ENCODE assay signal across 12 cellular contexts in genomic region chr3:188433526-188433855, GRCh38.
A peak's percentile ranks its signal among the peaks of the same experiment; 100 is the strongest.
DNase-seq lines count a peak whose midpoint lies in the region; ATAC-seq and TF ChIP-seq lines count a peak whose summit lies in the region.
"Had no signal": no experiment of that assay in that cellular context is flagged by ENCODE, and none has a peak within 500 bp of the region (broad histone marks: within the 10 kb centered on the region; RNA-seq: fewer than 3 reads in every experiment).

No MANE protein-coding gene starts in this region.

- TF ChIP-seq CTCF in fibroblast of pulmonary artery (IDR thresholded peaks at IDR 0.05; ENCODE audit: low read length, missing control alignments) = no peak

- H3K4me3 Mint-ChIP-seq in activated CD4-positive, alpha-beta memory T cell treated with anti-CD3 and anti-CD28 coated beads, Interleukin-2, amount 10 ng/mL, durations not matched to agents 7 days and 5 days = peak overlapping the region; percentile 39
- no peak overlapping the region for H3K4me3 Mint-ChIP-seq in activated CD4-positive, alpha-beta memory T cell treated with anti-CD3 and anti-CD28 coated beads for 36 hours
- peak overlapping the region; percentile 53 for H3K4me3 Mint-ChIP-seq in stimulated activated effector memory CD8-positive, alpha-beta T cell treated with anti-CD3 and anti-CD28 coated beads, Interleukin-12 subunit alpha, Interleukin-12 subunit beta, amount 100 ng/mL, for 72 hours

- peak overlapping the region; percentile 60 for H3K27ac Mint-ChIP-seq in activated CD4-positive, alpha-beta memory T cell treated with anti-CD3 and anti-CD28 coated beads, Interleukin-2, amount 10 ng/mL, durations not matched to agents 7 days and 5 days
- no peak overlapping the region for H3K27ac Mint-ChIP-seq in activated CD4-positive, alpha-beta memory T cell treated with anti-CD3 and anti-CD28 coated beads for 36 hours
- peak overlapping the region; percentile 89 for H3K27ac Mint-ChIP-seq in stimulated activated effector memory CD8-positive, alpha-beta T cell treated with anti-CD3 and anti-CD28 coated beads, Interleukin-12 subunit alpha, Interleukin-12 subunit beta, amount 100 ng/mL, for 72 hours

- POLR2A ChIA-PET in activated CD4-positive, alpha-beta memory T cell treated with anti-CD3 and anti-CD28 coated beads, Interleukin-2, amount 10 ng/mL, durations not matched to agents 7 days and 5 days (lab: Charles Lee) = interaction anchor here (0.6 to 1.3 kb wide), 3 partner anchors 12 to 1893 kb away, joined by 4 to 5 read pairs (median 5); partner anchors contain the start of gene LPP
- POLR2A ChIA-PET in activated CD4-positive, alpha-beta memory T cell treated with anti-CD3 and anti-CD28 coated beads for 36 hours (lab: Charles Lee) = interaction anchor here (0.5 kb wide), 1 partner anchor 275 kb away, joined by 3 read pairs; no protein-coding TSS in a partner anchor

- peak overlapping the region; percentile 8 for H3K4me3 ChIP-seq in fibroblast of pulmonary artery (replicated peaks; ENCODE audit: low read depth, low read length)

- intact Hi-C loops in activated CD4-positive, alpha-beta memory T cell treated with anti-CD3 and anti-CD28 coated beads for 36 hours (cut with micrococcal nuclease) = no loop called here

- H3K9me3 Mint-ChIP-seq in activated CD4-positive, alpha-beta memory T cell treated with anti-CD3 and anti-CD28 coated beads, Interleukin-2, amount 10 ng/mL, durations not matched to agents 7 days and 5 days = peaks cover 3% of the 10 kb centered on the region
- H3K9me3 Mint-ChIP-seq in activated CD4-positive, alpha-beta memory T cell treated with anti-CD3 and anti-CD28 coated beads for 36 hours = no peaks in the 10 kb centered on the region
- no peaks in the 10 kb centered on the region for H3K9me3 Mint-ChIP-seq in stimulated activated effector memory CD8-positive, alpha-beta T cell treated with anti-CD3 and anti-CD28 coated beads, Interleukin-12 subunit alpha, Interleukin-12 subunit beta, amount 100 ng/mL, for 72 hours

- ATAC-seq in SK-N-SH treated with all-trans-retinoic acid at 6 μM for 48 hours (peak; percentile 5; the same call in 2 of the 3 replicates), HG03159 (IDR thresholded peaks at IDR 0.05; ENCODE audit: unreplicated experiment) (no peak)
- ATAC-seq in stimulated activated effector memory CD8-positive, alpha-beta T cell treated with anti-CD3 and anti-CD28 coated beads, Interleukin-12 subunit alpha, Interleukin-12 subunit beta, amount 100 ng/mL, for 72 hours = no peak

- peaks cover 43% of the 10 kb centered on the region for H3K4me1 Mint-ChIP-seq in activated CD4-positive, alpha-beta memory T cell treated with anti-CD3 and anti-CD28 coated beads, Interleukin-2, amount 10 ng/mL, durations not matched to agents 7 days and 5 days
- peaks cover 33% of the 10 kb centered on the region for H3K4me1 Mint-ChIP-seq in activated CD4-positive, alpha-beta memory T cell treated with anti-CD3 and anti-CD28 coated beads for 36 hours (ENCODE audit: low read depth)
- H3K4me1 Mint-ChIP-seq in stimulated activated effector memory CD8-positive, alpha-beta T cell treated with anti-CD3 and anti-CD28 coated beads, Interleukin-12 subunit alpha, Interleukin-12 subunit beta, amount 100 ng/mL, for 72 hours = peaks cover 45% of the 10 kb centered on the region

- no peaks in the 10 kb centered on the region for H3K27me3 Mint-ChIP-seq in activated CD4-positive, alpha-beta memory T cell treated with anti-CD3 and anti-CD28 coated beads, Interleukin-2, amount 10 ng/mL, durations not matched to agents 7 days and 5 days
- no peaks in the 10 kb centered on the region for H3K27me3 Mint-ChIP-seq in activated CD4-positive, alpha-beta memory T cell treated with anti-CD3 and anti-CD28 coated beads for 36 hours

- peaks cover 34% of the 10 kb centered on the region for H3K36me3 Mint-ChIP-seq in activated CD4-positive, alpha-beta memory T cell treated with anti-CD3 and anti-CD28 coated beads, Interleukin-2, amount 10 ng/mL, durations not matched to agents 7 days and 5 days (ENCODE audit: low read depth)
- peaks cover 3% of the 10 kb centered on the region for H3K36me3 Mint-ChIP-seq in activated CD4-positive, alpha-beta memory T cell treated with anti-CD3 and anti-CD28 coated beads for 36 hours
- H3K36me3 Mint-ChIP-seq in stimulated activated effector memory CD8-positive, alpha-beta T cell treated with anti-CD3 and anti-CD28 coated beads, Interleukin-12 subunit alpha, Interleukin-12 subunit beta, amount 100 ng/mL, for 72 hours = peaks cover 15% of the 10 kb centered on the region

- CTCF ChIA-PET in activated CD4-positive, alpha-beta memory T cell treated with anti-CD3 and anti-CD28 coated beads, Interleukin-2, amount 10 ng/mL, durations not matched to agents 7 days and 5 days (lab: Charles Lee) = interaction anchor here (1.1 to 1.4 kb wide), 2 partner anchors 609 to 693 kb away, joined by 3 to 7 read pairs; no protein-coding TSS in a partner anchor
- CTCF ChIA-PET in activated CD4-positive, alpha-beta memory T cell treated with anti-CD3 and anti-CD28 coated beads for 36 hours (lab: Charles Lee) = no interaction called here

- DNase-seq in activated CD4-positive, alpha-beta memory T cell treated with anti-CD3 and anti-CD28 coated beads, Interleukin-2, amount 10 ng/mL, durations not matched to agents 7 days and 5 days = no peak
- DNase-seq in activated CD4-positive, alpha-beta memory T cell treated with anti-CD3 and anti-CD28 coated beads for 36 hours = no peak
- no peak for DNase-seq in fibroblast of pulmonary artery (ENCODE audit: low read depth)
- DNase-seq in stimulated activated effector memory CD8-positive, alpha-beta T cell treated with anti-CD3 and anti-CD28 coated beads, Interleukin-12 subunit alpha, Interleukin-12 subunit beta, amount 100 ng/mL, for 72 hours (ENCODE audit: low spot score in 2 of 2) = no peak
- DNase-seq in NCI-H524 treated with DMSO at 0.1 percent for 48 hours (lab: John Stamatoyannopoulos, UW) = no peak
- DNase-seq in DMS 273 (lab: John Stamatoyannopoulos, UW; ENCODE audit: unreplicated experiment) = no peak
- DNase-seq: activated CD8-positive, alpha-beta memory T cell treated with anti-CD3 and anti-CD28 coated beads for 24 hours; H7; left colon; SHP77 had no signal

TF ChIP-seq in SK-N-SH treated with all-trans-retinoic acid at 6 μM for 48 hours, 23 proteins besides CTCF, POLR2A, EP300 and RAD21 (continues in another document):
- TF ChIP-seq CSRNP3 (CRISPR knock-in tag; IDR thresholded peaks at IDR 0.05) (no peak), ISL1 (CRISPR knock-in tag; IDR thresholded peaks at IDR 0.05) (no peak), TOX (CRISPR knock-in tag; IDR thresholded peaks at IDR 0.05; ENCODE audit: borderline replicate concordance) (no peak), CSDC2 (CRISPR knock-in tag; IDR thresholded peaks at IDR 0.05) (no peak), ZNF565 (CRISPR knock-in tag; conservative IDR thresholded peaks at IDR 0.05; ENCODE audit: low read depth) (no peak), ZNF8 (CRISPR knock-in tag; IDR thresholded peaks at IDR 0.05) (no peak), ZFP30 (CRISPR knock-in tag; IDR thresholded peaks at IDR 0.05) (no peak), OSR1 (CRISPR knock-in tag; IDR thresholded peaks at IDR 0.05) (no peak), ZC3H10 (CRISPR knock-in tag; IDR thresholded peaks at IDR 0.05) (no peak), PPARA (CRISPR knock-in tag; IDR thresholded peaks at IDR 0.05; ENCODE audit: borderline replicate concordance) (no peak), BACH2 (CRISPR knock-in tag; IDR thresholded peaks at IDR 0.05; ENCODE audit: borderline replicate concordance) (no peak), ZFP3 (CRISPR knock-in tag; IDR thresholded peaks at IDR 0.05) (no peak), ARNTL (CRISPR knock-in tag; IDR thresholded peaks at IDR 0.05; ENCODE audit: borderline replicate concordance, low read depth) (no peak), ESRRG (CRISPR knock-in tag; IDR thresholded peaks at IDR 0.05) (no peak), GLIS3 (CRISPR knock-in tag; IDR thresholded peaks at IDR 0.05) (no peak)
- TF ChIP-seq, protein P1, sequence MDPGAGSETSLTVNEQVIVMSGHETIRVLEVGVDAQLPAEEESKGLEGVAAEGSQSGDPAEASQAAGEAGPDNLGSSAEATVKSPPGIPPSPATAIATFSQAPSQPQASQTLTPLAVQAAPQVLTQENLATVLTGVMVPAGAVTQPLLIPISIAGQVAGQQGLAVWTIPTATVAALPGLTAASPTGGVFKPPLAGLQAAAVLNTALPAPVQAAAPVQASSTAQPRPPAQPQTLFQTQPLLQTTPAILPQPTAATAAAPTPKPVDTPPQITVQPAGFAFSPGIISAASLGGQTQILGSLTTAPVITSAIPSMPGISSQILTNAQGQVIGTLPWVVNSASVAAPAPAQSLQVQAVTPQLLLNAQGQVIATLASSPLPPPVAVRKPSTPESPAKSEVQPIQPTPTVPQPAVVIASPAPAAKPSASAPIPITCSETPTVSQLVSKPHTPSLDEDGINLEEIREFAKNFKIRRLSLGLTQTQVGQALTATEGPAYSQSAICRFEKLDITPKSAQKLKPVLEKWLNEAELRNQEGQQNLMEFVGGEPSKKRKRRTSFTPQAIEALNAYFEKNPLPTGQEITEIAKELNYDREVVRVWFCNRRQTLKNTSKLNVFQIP (CRISPR knock-in tag; IDR thresholded peaks at IDR 0.05; ENCODE audit: borderline replicate concordance, low read depth) = no peak
- TF ChIP-seq, protein P2, sequence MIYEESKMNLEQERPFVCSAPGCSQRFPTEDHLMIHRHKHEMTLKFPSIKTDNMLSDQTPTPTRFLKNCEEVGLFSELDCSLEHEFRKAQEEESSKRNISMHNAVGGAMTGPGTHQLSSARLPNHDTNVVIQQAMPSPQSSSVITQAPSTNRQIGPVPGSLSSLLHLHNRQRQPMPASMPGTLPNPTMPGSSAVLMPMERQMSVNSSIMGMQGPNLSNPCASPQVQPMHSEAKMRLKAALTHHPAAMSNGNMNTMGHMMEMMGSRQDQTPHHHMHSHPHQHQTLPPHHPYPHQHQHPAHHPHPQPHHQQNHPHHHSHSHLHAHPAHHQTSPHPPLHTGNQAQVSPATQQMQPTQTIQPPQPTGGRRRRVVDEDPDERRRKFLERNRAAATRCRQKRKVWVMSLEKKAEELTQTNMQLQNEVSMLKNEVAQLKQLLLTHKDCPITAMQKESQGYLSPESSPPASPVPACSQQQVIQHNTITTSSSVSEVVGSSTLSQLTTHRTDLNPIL (CRISPR knock-in tag; IDR thresholded peaks at IDR 0.05; ENCODE audit: low read depth) = no peak
